2 cellular contexts compared by ENCODE assay signal in the genomic region with DNA sequence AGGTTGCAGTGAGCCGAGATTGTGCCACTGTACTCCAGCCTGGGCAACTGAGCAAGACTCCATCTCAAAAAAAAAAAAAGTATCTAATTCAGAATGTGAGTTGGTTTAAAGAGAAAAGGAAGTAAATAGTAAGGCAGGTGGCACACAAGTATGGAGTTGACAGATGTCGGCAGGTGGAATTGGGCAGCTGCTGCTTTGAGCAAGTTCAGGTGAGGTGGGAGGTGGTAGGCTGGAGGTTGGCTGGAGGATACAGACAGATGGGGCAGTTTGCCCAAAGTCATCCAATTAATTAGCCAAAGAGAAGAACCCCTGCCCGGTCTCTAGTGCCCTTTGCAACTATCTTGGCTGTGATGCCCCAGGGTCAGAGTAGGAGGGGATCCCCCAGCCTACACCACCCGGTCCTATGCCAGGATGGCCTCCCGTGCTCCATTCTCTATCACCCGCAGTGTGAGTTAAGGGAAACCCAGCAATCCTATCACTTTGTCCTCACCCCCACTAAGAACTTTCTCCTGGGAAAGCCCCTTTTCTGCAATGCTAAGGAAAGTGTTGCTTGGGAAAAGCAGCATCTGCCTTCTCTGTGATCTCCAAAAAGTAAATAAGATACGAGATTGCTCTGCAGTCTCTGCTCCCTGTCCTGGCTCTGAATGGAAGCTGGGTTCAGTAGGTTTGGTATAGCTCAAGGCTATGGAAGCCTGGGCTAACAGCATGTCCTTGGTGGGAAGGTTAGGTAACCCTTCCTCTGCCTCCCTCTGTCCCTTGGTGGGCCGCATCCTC.
TF ChIP-seq lines count a peak whose summit lies in the region.

No MANE protein-coding gene starts in this region.

TF ChIP-seq in GM23338, 12 proteins besides CTCF, POLR2A, EP300 and RAD21 (continues in another document):
- TF ChIP-seq REST (IDR thresholded peaks at IDR 0.05; ENCODE audit: unreplicated experiment) (no peak), JUNB (IDR thresholded peaks at IDR 0.05; ENCODE audit: unreplicated experiment) (no peak), CREB1 (CRISPR knock-in tag; IDR thresholded peaks at IDR 0.05; ENCODE audit: low read depth) (no peak), STAT1 (IDR thresholded peaks at IDR 0.05; ENCODE audit: unreplicated experiment) (no peak), ZNF114 (CRISPR knock-in tag; IDR thresholded peaks at IDR 0.05) (no peak), ZNF331 (CRISPR knock-in tag; IDR thresholded peaks at IDR 0.05; ENCODE audit: low read depth) (no peak), POLR2AphosphoS5 (IDR thresholded peaks at IDR 0.05; ENCODE audit: low read depth) (no peak), EZH2phosphoT487 (IDR thresholded peaks at IDR 0.05; ENCODE audit: unreplicated experiment) (no peak), NANOG (IDR thresholded peaks at IDR 0.05; ENCODE audit: borderline replicate concordance) (no peak), EZH2 (IDR thresholded peaks at IDR 0.05; ENCODE audit: low read depth, unreplicated experiment) (no peak)
- TF ChIP-seq, protein P1, sequence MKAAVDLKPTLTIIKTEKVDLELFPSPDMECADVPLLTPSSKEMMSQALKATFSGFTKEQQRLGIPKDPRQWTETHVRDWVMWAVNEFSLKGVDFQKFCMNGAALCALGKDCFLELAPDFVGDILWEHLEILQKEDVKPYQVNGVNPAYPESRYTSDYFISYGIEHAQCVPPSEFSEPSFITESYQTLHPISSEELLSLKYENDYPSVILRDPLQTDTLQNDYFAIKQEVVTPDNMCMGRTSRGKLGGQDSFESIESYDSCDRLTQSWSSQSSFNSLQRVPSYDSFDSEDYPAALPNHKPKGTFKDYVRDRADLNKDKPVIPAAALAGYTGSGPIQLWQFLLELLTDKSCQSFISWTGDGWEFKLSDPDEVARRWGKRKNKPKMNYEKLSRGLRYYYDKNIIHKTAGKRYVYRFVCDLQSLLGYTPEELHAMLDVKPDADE (IDR thresholded peaks at IDR 0.05), result no peak

TF ChIP-seq in SK-N-SH treated with all-trans-retinoic acid at 6 μM for 48 hours, 23 proteins besides CTCF, POLR2A, EP300 and RAD21 (continued from another document):
- TF ChIP-seq, protein P2, sequence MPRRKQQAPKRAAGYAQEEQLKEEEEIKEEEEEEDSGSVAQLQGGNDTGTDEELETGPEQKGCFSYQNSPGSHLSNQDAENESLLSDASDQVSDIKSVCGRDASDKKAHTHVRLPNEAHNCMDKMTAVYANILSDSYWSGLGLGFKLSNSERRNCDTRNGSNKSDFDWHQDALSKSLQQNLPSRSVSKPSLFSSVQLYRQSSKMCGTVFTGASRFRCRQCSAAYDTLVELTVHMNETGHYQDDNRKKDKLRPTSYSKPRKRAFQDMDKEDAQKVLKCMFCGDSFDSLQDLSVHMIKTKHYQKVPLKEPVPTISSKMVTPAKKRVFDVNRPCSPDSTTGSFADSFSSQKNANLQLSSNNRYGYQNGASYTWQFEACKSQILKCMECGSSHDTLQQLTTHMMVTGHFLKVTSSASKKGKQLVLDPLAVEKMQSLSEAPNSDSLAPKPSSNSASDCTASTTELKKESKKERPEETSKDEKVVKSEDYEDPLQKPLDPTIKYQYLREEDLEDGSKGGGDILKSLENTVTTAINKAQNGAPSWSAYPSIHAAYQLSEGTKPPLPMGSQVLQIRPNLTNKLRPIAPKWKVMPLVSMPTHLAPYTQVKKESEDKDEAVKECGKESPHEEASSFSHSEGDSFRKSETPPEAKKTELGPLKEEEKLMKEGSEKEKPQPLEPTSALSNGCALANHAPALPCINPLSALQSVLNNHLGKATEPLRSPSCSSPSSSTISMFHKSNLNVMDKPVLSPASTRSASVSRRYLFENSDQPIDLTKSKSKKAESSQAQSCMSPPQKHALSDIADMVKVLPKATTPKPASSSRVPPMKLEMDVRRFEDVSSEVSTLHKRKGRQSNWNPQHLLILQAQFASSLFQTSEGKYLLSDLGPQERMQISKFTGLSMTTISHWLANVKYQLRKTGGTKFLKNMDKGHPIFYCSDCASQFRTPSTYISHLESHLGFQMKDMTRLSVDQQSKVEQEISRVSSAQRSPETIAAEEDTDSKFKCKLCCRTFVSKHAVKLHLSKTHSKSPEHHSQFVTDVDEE (CRISPR knock-in tag; IDR thresholded peaks at IDR 0.05), result no peak
- no peak for TF ChIP-seq TCF4 (CRISPR knock-in tag; IDR thresholded peaks at IDR 0.05; ENCODE audit: borderline replicate concordance)
- no peak for TF ChIP-seq ZNF565 (CRISPR knock-in tag; conservative IDR thresholded peaks at IDR 0.05; ENCODE audit: low read depth)
- no peak for TF ChIP-seq ISL1 (CRISPR knock-in tag; IDR thresholded peaks at IDR 0.05)
- no peak for TF ChIP-seq BACH2 (CRISPR knock-in tag; IDR thresholded peaks at IDR 0.05; ENCODE audit: borderline replicate concordance)
- no peak for TF ChIP-seq ZC3H10 (CRISPR knock-in tag; IDR thresholded peaks at IDR 0.05)
- TF ChIP-seq, protein P3, sequence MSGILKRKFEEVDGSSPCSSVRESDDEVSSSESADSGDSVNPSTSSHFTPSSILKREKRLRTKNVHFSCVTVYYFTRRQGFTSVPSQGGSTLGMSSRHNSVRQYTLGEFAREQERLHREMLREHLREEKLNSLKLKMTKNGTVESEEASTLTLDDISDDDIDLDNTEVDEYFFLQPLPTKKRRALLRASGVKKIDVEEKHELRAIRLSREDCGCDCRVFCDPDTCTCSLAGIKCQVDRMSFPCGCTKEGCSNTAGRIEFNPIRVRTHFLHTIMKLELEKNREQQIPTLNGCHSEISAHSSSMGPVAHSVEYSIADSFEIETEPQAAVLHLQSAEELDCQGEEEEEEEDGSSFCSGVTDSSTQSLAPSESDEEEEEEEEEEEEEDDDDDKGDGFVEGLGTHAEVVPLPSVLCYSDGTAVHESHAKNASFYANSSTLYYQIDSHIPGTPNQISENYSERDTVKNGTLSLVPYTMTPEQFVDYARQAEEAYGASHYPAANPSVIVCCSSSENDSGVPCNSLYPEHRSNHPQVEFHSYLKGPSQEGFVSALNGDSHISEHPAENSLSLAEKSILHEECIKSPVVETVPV (CRISPR knock-in tag; IDR thresholded peaks at IDR 0.05), result no peak
- no peak for TF ChIP-seq POU6F1 (CRISPR knock-in tag; IDR thresholded peaks at IDR 0.05; ENCODE audit: borderline replicate concordance, low read depth)
- no peak for TF ChIP-seq SNAI2 (CRISPR knock-in tag; IDR thresholded peaks at IDR 0.05)
- no peak for TF ChIP-seq RARB (CRISPR knock-in tag; IDR thresholded peaks at IDR 0.05)
